1 cellular context compared by ENCODE assay signal in genomic region chr7:139797607-139798006, GRCh38.
TF ChIP-seq lines count a peak whose summit lies in the region.

No MANE protein-coding gene starts in this region.

TF ChIP-seq in endothelial cell of umbilical vein, 7 proteins besides CTCF, POLR2A, EP300 and RAD21 (continued from another document):
- TF ChIP-seq, protein P1, sequence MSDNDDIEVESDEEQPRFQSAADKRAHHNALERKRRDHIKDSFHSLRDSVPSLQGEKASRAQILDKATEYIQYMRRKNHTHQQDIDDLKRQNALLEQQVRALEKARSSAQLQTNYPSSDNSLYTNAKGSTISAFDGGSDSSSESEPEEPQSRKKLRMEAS (IDR thresholded peaks at IDR 0.05; ENCODE audit: insufficient read depth, insufficient read length) = no peak
- TF ChIP-seq MYC (IDR thresholded peaks at IDR 0.05; ENCODE audit: low read depth, low read length) (no peak), FOS (IDR thresholded peaks at IDR 0.05; ENCODE audit: borderline replicate concordance, insufficient read depth, low read length) (no peak), GATA2 (IDR thresholded peaks at IDR 0.05; ENCODE audit: insufficient read depth, insufficient read length, low read depth, low read length) (no peak), JUN (IDR thresholded peaks at IDR 0.05; ENCODE audit: borderline replicate concordance, insufficient read depth, insufficient read length, low read depth) (no peak)
